8 cellular contexts compared by ENCODE assay signal in the genomic region with DNA sequence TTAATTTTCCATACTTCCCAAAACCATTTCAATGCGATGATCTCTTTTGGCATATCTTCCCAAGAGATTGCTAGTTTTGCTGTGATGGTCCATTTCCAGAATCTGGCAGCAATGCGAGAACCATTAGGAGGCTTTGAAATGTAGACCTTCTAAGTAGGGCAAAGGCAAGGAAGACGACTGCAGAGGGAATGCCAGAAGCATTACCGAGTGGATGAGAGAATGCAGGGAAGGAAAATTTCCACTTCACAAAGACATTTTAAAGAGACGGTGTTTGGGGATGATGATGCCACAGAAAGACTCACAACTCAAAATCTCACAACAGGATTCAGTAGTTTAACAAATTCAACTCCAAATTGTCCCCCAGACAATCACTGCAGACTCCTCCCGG. TPM values are rescaled to one million over a fixed set of nuclear protein-coding genes. Genes with fewer than 3 reads are reported as not detected.
A peak's percentile ranks its signal among the peaks of the same experiment; 100 is the strongest.
DNase-seq lines count a peak whose midpoint lies in the region; ATAC-seq and TF ChIP-seq lines count a peak whose summit lies in the region.

No MANE protein-coding gene starts in this region.

- H3F3A ChIP-seq in SK-N-SH (replicated peaks; ENCODE audit: insufficient read depth), result peaks cover 21% of the 10 kb centered on the region

- peak overlapping the region; percentile 78 to 82 for H3K4me3 ChIP-seq in SK-N-SH (ENCODE audit: low read depth in 2 of 2, low read length in 1 of 2)
- H3K4me3 ChIP-seq in fibroblast of pulmonary artery (replicated peaks; ENCODE audit: low read depth, low read length), result peak overlapping the region; percentile 78
- H3K4me3 ChIP-seq in prostate gland, result peak overlapping the region; percentile 60 to 76

- ATAC-seq in HG03135 (IDR thresholded peaks at IDR 0.05; ENCODE audit: unreplicated experiment), result no peak

- TF ChIP-seq CTCF in SK-N-SH (IDR thresholded peaks at IDR 0.05) (no peak), fibroblast of pulmonary artery (IDR thresholded peaks at IDR 0.05; ENCODE audit: low read length, missing control alignments) (no peak), prostate gland (IDR thresholded peaks at IDR 0.05) (no peak)

- WGBS in SK-N-SH (ENCODE audit: low lambda C conversion rate), result 3% methylated on average over 6 of the region's 6 CpGs
- WGBS in prostate gland, result 9% methylated on average over 6 of the region's 6 CpGs

- DNase-seq in GM04503 (ENCODE audit: low read depth) (peak; percentile 45), SK-N-SH (no peak), fibroblast of pulmonary artery (ENCODE audit: low read depth) (no peak), prostate gland (ENCODE audit: low spot score) (no peak), GOT3 (lab: John Stamatoyannopoulos, UW) (no peak), T-helper 9 cell (no peak)
- no peak for DNase-seq in activated CD4-positive, alpha-beta T cell treated with anti-CD3 and anti-CD28 coated beads, Interleukin-2, amount 50 U/mL, for 48 hours

- peak overlapping the region; percentile 86 for H3K9ac ChIP-seq in SK-N-SH

- H3K9me3 ChIP-seq in SK-N-SH, result no peaks in the 10 kb centered on the region
- H3K9me3 ChIP-seq in prostate gland, result no peaks in the 10 kb centered on the region

- POLR2A ChIA-PET in SK-N-SH (lab: Yijun Ruan, JAX), result interaction anchor here (0.6 kb wide), 1 partner anchor 33 kb away, joined by 4 read pairs; no protein-coding TSS in a partner anchor

- no peaks in the 10 kb centered on the region for H3K27me3 ChIP-seq in SK-N-SH (ENCODE audit: insufficient read depth)
- H3K27me3 ChIP-seq in prostate gland (replicated peaks; ENCODE audit: insufficient read depth), result no peaks in the 10 kb centered on the region

- H3K4me1 ChIP-seq in SK-N-SH (ENCODE audit: control insufficient read depth in 1 of 2, insufficient read depth in 2 of 2, low read depth in 1 of 2, low read length in 1 of 2), result peaks cover 0 to 7% of the 10 kb centered on the region in 2 experiments; a peak in 2 of 4 replicates
- H3K4me1 ChIP-seq in prostate gland (replicated peaks), result no peaks in the 10 kb centered on the region

- no peak for TF ChIP-seq RAD21 in SK-N-SH (IDR thresholded peaks at IDR 0.05; ENCODE audit: low read length)

- peak overlapping the region; percentile 77 for H3K4me2 ChIP-seq in SK-N-SH

- intact Hi-C loops in prostate gland (cut with DNase I), result loop anchor here (10.0 kb wide), 1 partner anchor 360 kb away; no protein-coding TSS in a partner anchor

- peak overlapping the region; percentile 85 for H2AFZ ChIP-seq in SK-N-SH (ENCODE audit: low read depth)

- H3K27ac ChIP-seq in SK-N-SH (ENCODE audit: low read depth in 2 of 2, low read length in 1 of 2), result peak overlapping the region; percentile 64 to 95
- H3K27ac ChIP-seq in prostate gland, result peak overlapping the region; percentile 68 to 81

- H3K36me3 ChIP-seq in SK-N-SH (replicated peaks in 1 of 2; ENCODE audit: control insufficient read depth in 1 of 2, insufficient read depth in 2 of 2, low read length in 1 of 2) (no peaks in the 10 kb centered on the region), prostate gland (no peaks in the 10 kb centered on the region)

- H3K79me2 ChIP-seq in SK-N-SH (ENCODE audit: insufficient read depth), result no peaks in the 10 kb centered on the region

- TF ChIP-seq EP300 in SK-N-SH (IDR thresholded peaks at IDR 0.05; ENCODE audit: borderline replicate concordance in 1 of 2, low read depth in 1 of 2, low read length in 1 of 2), result no peak

- no peaks in the 10 kb centered on the region for H4K20me1 ChIP-seq in SK-N-SH (ENCODE audit: insufficient read depth)

- no peaks in the 10 kb centered on the region for H3K9me2 ChIP-seq in SK-N-SH

- TF ChIP-seq POLR2A in prostate gland (IDR thresholded peaks at IDR 0.05), result no peak

- CTCF ChIA-PET in SK-N-SH (lab: Yijun Ruan, JAX), result interaction anchor here (1.2 to 1.5 kb wide), 4 partner anchors 8 to 93 kb away, joined by 3 to 7 read pairs (median 4); no protein-coding TSS in a partner anchor

TF ChIP-seq in SK-N-SH, 30 proteins besides CTCF, POLR2A, EP300 and RAD21:
- no peak for TF ChIP-seq GATA2 (CRISPR knock-in tag; IDR thresholded peaks at IDR 0.05)
- no peak for TF ChIP-seq MEF2A (IDR thresholded peaks at IDR 0.05; ENCODE audit: borderline replicate concordance, low read depth)
- TF ChIP-seq POLR2AphosphoS5 (IDR thresholded peaks at IDR 0.05; ENCODE audit: low read depth, low read length), result no peak
- TF ChIP-seq REST (IDR thresholded peaks at IDR 0.05; ENCODE audit: low read depth, low read length), result no peak

RNA-seq across cellular contexts. Expression of gene CEP126, which starts 0.5 kb away (rescaled TPM):
- 1.4 and 2.1 TPM in 2 replicates for polyA plus RNA-seq in SK-N-SH (2012; rRNA removed)
- polyA plus RNA-seq in SK-N-SH (2012; cell fraction: cytosol; rRNA removed), result 1.6 and 1.7 TPM in 2 replicates
- 2.3 and 5.3 TPM in 2 replicates for polyA plus RNA-seq in SK-N-SH (2012; cell fraction: nucleus; rRNA removed)
- 10 to 100 TPM in 1 of 2 donors, 1 to 10 TPM in 1; 2.0 to 15.2 TPM for total RNA-seq in prostate gland

RNA-seq across cellular contexts. Expression of gene ANGPTL5, which starts 2.0 kb away (rescaled TPM):
- polyA plus RNA-seq in SK-N-SH (2012; rRNA removed), result not detected in 2 replicates
- polyA plus RNA-seq in SK-N-SH (2012; cell fraction: cytosol; rRNA removed), result not detected in 2 replicates
- not detected in 2 replicates for polyA plus RNA-seq in SK-N-SH (2012; cell fraction: nucleus; rRNA removed)
- under 1 TPM in 1 of 2 donors, not detected in 1; 0.57 TPM for total RNA-seq in prostate gland
